In genomic region chr11:57913713-57914704, GRCh38 we compare ENCODE assay signal across 1 cellular context.
A peak's percentile ranks its signal among the peaks of the same experiment; 100 is the strongest.
TF ChIP-seq lines count a peak whose summit lies in the region.

No MANE protein-coding gene starts in this region.

TF ChIP-seq in K562, 482 proteins besides CTCF, POLR2A, EP300 and RAD21 (continued from another document and continues in another):
- TF ChIP-seq REST (CRISPR knock-in tag; IDR thresholded peaks at IDR 0.05; ENCODE audit: low read depth) (no peak), ZNF561 (CRISPR knock-in tag; conservative IDR thresholded peaks at IDR 0.05) (no peak), ZNF583 (CRISPR knock-in tag; IDR thresholded peaks at IDR 0.05) (peak; percentile 87), MITF (IDR thresholded peaks at IDR 0.05) (no peak), AFF1 (IDR thresholded peaks at IDR 0.05; ENCODE audit: low read depth in 1 of 2, partially characterized antibody in 2 of 2) (peak in 1 of 2 experiments; percentile 36), ZNF165 (CRISPR knock-in tag; IDR thresholded peaks at IDR 0.05; ENCODE audit: borderline replicate concordance) (no peak), YY1 (IDR thresholded peaks at IDR 0.05; ENCODE audit: borderline replicate concordance in 1 of 3, control insufficient read depth in 1 of 3, extremely low read depth in 1 of 3, insufficient read depth in 3 of 3, insufficient read length in 1 of 3, insufficient replicate concordance in 2 of 3, low read depth in 1 of 3, low read length in 2 of 3) (peak in 1 of 3 experiments; percentile 22), GTF3C2 (IDR thresholded peaks at IDR 0.05; ENCODE audit: borderline replicate concordance, extremely low read depth, insufficient read length) (no peak), DMBX1 (CRISPR knock-in tag; IDR thresholded peaks at IDR 0.05; ENCODE audit: borderline replicate concordance) (peak; percentile 72), ZNF224 (CRISPR knock-in tag; IDR thresholded peaks at IDR 0.05) (no peak), SOX6 (IDR thresholded peaks at IDR 0.05) (0 out of 2 replicates have a peak, but pooled peaks have one; percentile 9), ZC3H4 (CRISPR knock-in tag; IDR thresholded peaks at IDR 0.05; ENCODE audit: borderline replicate concordance) (no peak), RBM25 (IDR thresholded peaks at IDR 0.05; ENCODE audit: low read depth, low read length, severe bottlenecking) (peak; percentile 90), ZNF695 (CRISPR knock-in tag; IDR thresholded peaks at IDR 0.05) (no peak), ZNF24 (IDR thresholded peaks at IDR 0.05) (no peak), ZNF717 (CRISPR knock-in tag; IDR thresholded peaks at IDR 0.05) (no peak), E2F8 (IDR thresholded peaks at IDR 0.05; ENCODE audit: low read depth, partially characterized antibody) (no peak), ZNF740 (CRISPR knock-in tag; IDR thresholded peaks at IDR 0.05) (no peak), ZNF740 (tag; IDR thresholded peaks at IDR 0.05) (no peak; a peak in 1 of 4 replicates), HOXB6 (CRISPR knock-in tag; IDR thresholded peaks at IDR 0.05; ENCODE audit: borderline replicate concordance) (no peak), CBFA2T3 (IDR thresholded peaks at IDR 0.05) (peak; percentile 62), NFRKB (IDR thresholded peaks at IDR 0.05; ENCODE audit: low read depth) (no peak), MXI1 (IDR thresholded peaks at IDR 0.05; ENCODE audit: low read depth, low read length) (no peak), ZNF280A (IDR thresholded peaks at IDR 0.05; ENCODE audit: low read depth, partially characterized antibody) (no peak), ZKSCAN8 (CRISPR knock-in tag; IDR thresholded peaks at IDR 0.05) (peak; percentile 83; the same call in 1 of the 2 replicates), SMARCA4 (IDR thresholded peaks at IDR 0.05) (peak; percentile 53), ZC3H8 (IDR thresholded peaks at IDR 0.05) (no peak), TGIF2 (CRISPR knock-in tag; IDR thresholded peaks at IDR 0.05) (no peak), ZNF263 (CRISPR knock-in tag; IDR thresholded peaks at IDR 0.05; ENCODE audit: borderline replicate concordance) (no peak), POLR3A (IDR thresholded peaks at IDR 0.05; ENCODE audit: borderline replicate concordance, extremely low read depth, insufficient read depth, insufficient read length) (no peak), MED1 (CRISPR knock-in tag; IDR thresholded peaks at IDR 0.05; ENCODE audit: borderline replicate concordance) (no peak), POU5F1 (IDR thresholded peaks at IDR 0.05; ENCODE audit: borderline replicate concordance, low read depth, low read length, partially characterized antibody) (no peak), SIX5 (IDR thresholded peaks at IDR 0.05; ENCODE audit: borderline replicate concordance in 1 of 2, insufficient read depth in 1 of 2, low read depth in 1 of 2, low read length in 2 of 2) (no peak)
- TF ChIP-seq, protein P1, sequence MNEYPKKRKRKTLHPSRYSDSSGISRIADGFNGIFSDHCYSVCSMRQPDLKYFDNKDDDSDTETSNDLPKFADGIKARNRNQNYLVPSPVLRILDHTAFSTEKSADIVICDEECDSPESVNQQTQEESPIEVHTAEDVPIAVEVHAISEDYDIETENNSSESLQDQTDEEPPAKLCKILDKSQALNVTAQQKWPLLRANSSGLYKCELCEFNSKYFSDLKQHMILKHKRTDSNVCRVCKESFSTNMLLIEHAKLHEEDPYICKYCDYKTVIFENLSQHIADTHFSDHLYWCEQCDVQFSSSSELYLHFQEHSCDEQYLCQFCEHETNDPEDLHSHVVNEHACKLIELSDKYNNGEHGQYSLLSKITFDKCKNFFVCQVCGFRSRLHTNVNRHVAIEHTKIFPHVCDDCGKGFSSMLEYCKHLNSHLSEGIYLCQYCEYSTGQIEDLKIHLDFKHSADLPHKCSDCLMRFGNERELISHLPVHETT (CRISPR knock-in tag; conservative IDR thresholded peaks at IDR 0.05 in 1 of 2, IDR thresholded peaks at IDR 0.05 in 1 of 2) = peak in 1 of 2 experiments; percentile 86; a peak in 2 of 4 replicates
- TF ChIP-seq, protein P2, sequence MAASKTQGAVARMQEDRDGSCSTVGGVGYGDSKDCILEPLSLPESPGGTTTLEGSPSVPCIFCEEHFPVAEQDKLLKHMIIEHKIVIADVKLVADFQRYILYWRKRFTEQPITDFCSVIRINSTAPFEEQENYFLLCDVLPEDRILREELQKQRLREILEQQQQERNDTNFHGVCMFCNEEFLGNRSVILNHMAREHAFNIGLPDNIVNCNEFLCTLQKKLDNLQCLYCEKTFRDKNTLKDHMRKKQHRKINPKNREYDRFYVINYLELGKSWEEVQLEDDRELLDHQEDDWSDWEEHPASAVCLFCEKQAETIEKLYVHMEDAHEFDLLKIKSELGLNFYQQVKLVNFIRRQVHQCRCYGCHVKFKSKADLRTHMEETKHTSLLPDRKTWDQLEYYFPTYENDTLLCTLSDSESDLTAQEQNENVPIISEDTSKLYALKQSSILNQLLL (CRISPR knock-in tag; IDR thresholded peaks at IDR 0.05; ENCODE audit: borderline replicate concordance) = no peak
- TF ChIP-seq, protein P3, sequence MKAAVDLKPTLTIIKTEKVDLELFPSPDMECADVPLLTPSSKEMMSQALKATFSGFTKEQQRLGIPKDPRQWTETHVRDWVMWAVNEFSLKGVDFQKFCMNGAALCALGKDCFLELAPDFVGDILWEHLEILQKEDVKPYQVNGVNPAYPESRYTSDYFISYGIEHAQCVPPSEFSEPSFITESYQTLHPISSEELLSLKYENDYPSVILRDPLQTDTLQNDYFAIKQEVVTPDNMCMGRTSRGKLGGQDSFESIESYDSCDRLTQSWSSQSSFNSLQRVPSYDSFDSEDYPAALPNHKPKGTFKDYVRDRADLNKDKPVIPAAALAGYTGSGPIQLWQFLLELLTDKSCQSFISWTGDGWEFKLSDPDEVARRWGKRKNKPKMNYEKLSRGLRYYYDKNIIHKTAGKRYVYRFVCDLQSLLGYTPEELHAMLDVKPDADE (conservative IDR thresholded peaks at IDR 0.05; ENCODE audit: control insufficient read depth, low read depth, low read length) = no peak
